ENCODE assay signal across 1 cellular context in the genomic region with DNA sequence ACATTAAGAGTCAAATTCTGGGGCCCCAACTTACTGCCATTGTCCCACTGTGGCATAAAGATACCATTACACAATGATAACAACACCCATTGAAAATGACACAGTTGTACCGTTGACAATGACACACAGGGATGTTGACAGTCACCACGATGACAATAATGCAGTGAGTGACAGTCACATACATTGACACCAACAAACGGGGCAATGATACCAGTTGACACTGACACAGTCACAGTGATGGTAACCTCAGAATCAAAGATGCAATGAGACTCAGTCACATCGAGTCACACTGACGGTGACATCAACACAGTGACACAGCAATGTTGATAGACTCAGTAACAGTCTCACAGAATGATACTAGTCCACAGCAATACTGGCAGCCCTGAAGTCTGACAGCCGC.
TF ChIP-seq lines count a peak whose summit lies in the region.

No MANE protein-coding gene starts in this region.

TF ChIP-seq in HepG2, 621 proteins besides CTCF, POLR2A, EP300 and RAD21:
- TF ChIP-seq CREB1 (IDR thresholded peaks at IDR 0.05) (peak; percentile 77), CREB1 (CRISPR knock-in tag; IDR thresholded peaks at IDR 0.05) (no peak), ZNF446 (CRISPR knock-in tag; IDR thresholded peaks at IDR 0.05) (no peak)
